ENCODE assay signal across 8 cellular contexts in genomic region chr10:30687698-30688213, GRCh38. TPM values are rescaled to one million over a fixed set of nuclear protein-coding genes. Genes with fewer than 3 reads are reported as not detected.
DNase-seq lines count a peak whose midpoint lies in the region; ATAC-seq, FAIRE-seq and TF ChIP-seq lines count a peak whose summit lies in the region.

No MANE protein-coding gene starts in this region.

- no peaks in the 10 kb centered on the region for H4K20me1 ChIP-seq in KMS-11 (ENCODE audit: insufficient read depth)

- H3K36me3 ChIP-seq in KMS-11 (ENCODE audit: insufficient read depth): no peaks in the 10 kb centered on the region
- no peaks in the 10 kb centered on the region for H3K36me3 ChIP-seq in RWPE2 (ENCODE audit: low read depth)
- no peaks in the 10 kb centered on the region for H3K36me3 ChIP-seq in suprapubic skin

- H3K27ac ChIP-seq in A549 (no peak overlapping the region; a peak in 1 of 6 replicates), KMS-11 (no peak overlapping the region), RWPE2 (ENCODE audit: poor library complexity, severe bottlenecking) (no peak overlapping the region), suprapubic skin (no peak overlapping the region)

- H2AFZ ChIP-seq in KMS-11 (ENCODE audit: low read depth): no peak overlapping the region

- no peaks in the 10 kb centered on the region for H3K79me2 ChIP-seq in KMS-11 (ENCODE audit: insufficient read depth, low read depth)

- ATAC-seq in A549 (peak; percentile 95 to 98), GM18867 (IDR thresholded peaks at IDR 0.05; ENCODE audit: unreplicated experiment) (peak; percentile 60), RWPE2 (ENCODE audit: low read depth) (peak; percentile 93)

- H3K27me3 ChIP-seq in KMS-11 (ENCODE audit: insufficient read depth, low read depth) (no peaks in the 10 kb centered on the region), RWPE2 (ENCODE audit: insufficient read depth, poor library complexity, severe bottlenecking) (peaks cover 6% of the 10 kb centered on the region), suprapubic skin (peaks cover 7% of the 10 kb centered on the region)

- CTCF ChIA-PET in A549 (lab: Yijun Ruan, JAX): interaction anchor here (0.5 to 4.1 kb wide), 39 partner anchors 9 to 1762 kb away, joined by 3 to 32 read pairs (median 4); no protein-coding TSS in a partner anchor

- no peak for TF ChIP-seq POLR2A in A549 (IDR thresholded peaks at IDR 0.05; ENCODE audit: low read length)
- no peak for TF ChIP-seq POLR2A in suprapubic skin (IDR thresholded peaks at IDR 0.05)

- 0% methylated on average over 7 of the region's 7 CpGs for WGBS in A549 (ENCODE audit: missing lambda C conversion rate)
- WGBS in suprapubic skin: 0% methylated on average over 7 of the region's 7 CpGs

- TF ChIP-seq CTCF in A549 (IDR thresholded peaks at IDR 0.05): peak; percentile 88
- peak; percentile 98 for TF ChIP-seq CTCF in KMS-11 (conservative IDR thresholded peaks at IDR 0.05; ENCODE audit: low read depth, low read length)
- peak; percentile 93 for TF ChIP-seq CTCF in RWPE2 (IDR thresholded peaks at IDR 0.05; ENCODE audit: poor library complexity, severe bottlenecking)
- TF ChIP-seq CTCF in fibroblast of villous mesenchyme (IDR thresholded peaks at IDR 0.05; ENCODE audit: insufficient read depth, low read depth, low read length): peak; percentile 95
- peak; percentile 62 to 85 for TF ChIP-seq CTCF in suprapubic skin (IDR thresholded peaks at IDR 0.05)

- peaks cover 9% of the 10 kb centered on the region for H3K4me1 ChIP-seq in A549
- H3K4me1 ChIP-seq in KMS-11 (ENCODE audit: low read depth, poor library complexity, severe bottlenecking): peaks cover 5% of the 10 kb centered on the region
- peaks cover 3% of the 10 kb centered on the region for H3K4me1 ChIP-seq in RWPE2 (ENCODE audit: insufficient read depth, poor library complexity, severe bottlenecking)
- no peaks in the 10 kb centered on the region for H3K4me1 ChIP-seq in suprapubic skin

- no peak for FAIRE-seq in A549 (lab: Jason Lieb, UNC)

- H3K9ac ChIP-seq in KMS-11: no peak overlapping the region

- no peak overlapping the region for H3K4me3 ChIP-seq in A549
- no peak overlapping the region for H3K4me3 ChIP-seq in KMS-11 (IDR thresholded peaks at IDR 0.05; ENCODE audit: insufficient read depth, low read depth, low read length)
- no peak overlapping the region for H3K4me3 ChIP-seq in RWPE2 (ENCODE audit: severe bottlenecking)
- H3K4me3 ChIP-seq in fibroblast of villous mesenchyme (ENCODE audit: low read depth, low read length): no peak overlapping the region
- no peak overlapping the region for H3K4me3 ChIP-seq in suprapubic skin

- TF ChIP-seq RAD21 in A549 (conservative IDR thresholded peaks at IDR 0.05 in 1 of 2, IDR thresholded peaks at IDR 0.05 in 1 of 2): peak; percentile 85 to 86

- TF ChIP-seq EP300 in A549 (IDR thresholded peaks at IDR 0.05): no peak
- TF ChIP-seq EP300 in suprapubic skin (IDR thresholded peaks at IDR 0.05): no peak

- no peaks in the 10 kb centered on the region for H3K9me3 ChIP-seq in A549
- H3K9me3 ChIP-seq in RWPE2 (ENCODE audit: severe bottlenecking): no peaks in the 10 kb centered on the region
- H3K9me3 ChIP-seq in suprapubic skin: no peaks in the 10 kb centered on the region

- POLR2A ChIA-PET in A549 (lab: Yijun Ruan, JAX): interaction anchor here (1.0 kb wide), 1 partner anchor 344 kb away, joined by 5 read pairs; the partner anchor contains the start of gene ZNF438

- peak; percentile 79 to 83 for DNase-seq in A549 (ENCODE audit: low read depth in 1 of 2, low spot score in 1 of 2)
- no peak for DNase-seq in RWPE2 (ENCODE audit: low spot score)
- DNase-seq in activated T-helper 9 cell treated with anti-CD3 and anti-CD28 coated beads, Interleukin-2, amount 50 U/mL, for 16 hours (ENCODE audit: low read depth): peak; percentile 74
- peak; percentile 83 for DNase-seq in fibroblast of villous mesenchyme (ENCODE audit: low read depth)
- peak; percentile 50 for DNase-seq in occipital lobe (lab: John Stamatoyannopoulos, UW)
- peak in 1 of 2 donors; percentile 86 for DNase-seq in suprapubic skin (ENCODE audit: low spot score in 2 of 2)

- H3K4me2 ChIP-seq in A549 (peak overlapping the region; percentile 51; the same call in 2 of the 3 replicates), KMS-11 (no peak overlapping the region)

TF ChIP-seq in A549, 52 proteins besides CTCF, POLR2A, EP300 and RAD21:
- TF ChIP-seq GATA3 (IDR thresholded peaks at IDR 0.05; ENCODE audit: borderline replicate concordance): peak; percentile 93
- TF ChIP-seq SMC3 (IDR thresholded peaks at IDR 0.05): peak; percentile 77
- TF ChIP-seq MYC (IDR thresholded peaks at IDR 0.05; ENCODE audit: borderline replicate concordance, low read length): no peak
- TF ChIP-seq CBX8 (IDR thresholded peaks at IDR 0.05): no peak
- no peak for TF ChIP-seq FOXS1 (CRISPR knock-in tag; IDR thresholded peaks at IDR 0.05)

RNA-seq across cellular contexts. Expression of gene LYZL2, which starts 58.2 kb away (rescaled TPM):
- polyA plus RNA-seq in A549 (2011; rRNA removed) (not detected in 2 replicates), A549 (2017; fragmentation: RNase III; extraction: RNeasy Plus Mini Kit Qiagen cat#74134 plus additional on column Dnase treatment) (not detected in 3 replicates)
- polyA plus RNA-seq in A549 (2012; cell fraction: cytosol; rRNA removed): not detected in 2 replicates
- not detected in 2 replicates for polyA plus RNA-seq in A549 (2012; cell fraction: nucleus; rRNA removed)
- not detected in 2 replicates for polyA minus RNA-seq in A549 (2011; rRNA and poly(A)+ RNA removed)
- total RNA-seq in fibroblast of villous mesenchyme (not detected in 2 replicates), occipital lobe (not detected), suprapubic skin (not detected)
